1 cellular context compared by ENCODE assay signal in the genomic region with DNA sequence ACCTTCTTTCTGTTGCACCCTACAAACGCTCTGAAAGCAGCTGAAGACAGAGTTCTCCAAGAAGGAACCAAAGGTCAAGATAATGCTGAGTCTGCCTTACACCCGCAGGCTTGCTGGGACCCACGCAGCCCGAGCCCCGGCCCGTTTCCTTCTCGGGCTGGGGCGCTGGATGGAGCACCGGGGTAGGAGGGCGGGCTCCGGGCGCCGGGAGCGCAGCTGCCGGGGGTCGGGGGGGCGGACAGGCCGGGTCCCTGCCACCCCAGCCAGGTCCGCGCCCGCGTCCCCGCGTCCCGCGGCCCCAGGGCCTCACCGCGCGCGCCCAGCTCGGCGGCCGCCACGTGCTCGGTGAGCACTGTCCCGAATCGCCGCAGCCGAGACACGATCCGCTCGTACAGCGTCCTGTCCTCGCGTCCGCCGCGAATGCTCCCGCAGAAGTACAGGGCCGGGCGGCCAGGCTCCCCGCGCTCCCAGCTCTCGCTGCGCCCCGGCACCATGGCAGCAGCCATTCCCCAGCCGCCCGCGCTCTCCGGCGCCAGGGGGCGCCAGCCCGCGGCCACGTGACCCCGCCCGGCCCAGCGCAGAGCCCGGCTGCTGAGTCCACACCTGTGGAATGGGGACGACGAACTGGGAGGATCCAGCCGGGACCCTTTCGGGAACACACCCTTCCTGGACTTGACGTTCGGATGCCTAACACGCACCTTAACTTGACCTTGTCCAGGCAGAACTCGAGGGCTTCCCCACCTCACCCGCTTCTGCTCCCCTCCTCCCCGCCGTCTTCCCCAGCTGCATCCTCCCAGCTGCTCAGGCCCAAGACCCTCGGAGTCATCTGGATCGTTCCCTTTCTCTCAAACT.
TF ChIP-seq lines count a peak whose summit lies in the region.

A gene with protein sequence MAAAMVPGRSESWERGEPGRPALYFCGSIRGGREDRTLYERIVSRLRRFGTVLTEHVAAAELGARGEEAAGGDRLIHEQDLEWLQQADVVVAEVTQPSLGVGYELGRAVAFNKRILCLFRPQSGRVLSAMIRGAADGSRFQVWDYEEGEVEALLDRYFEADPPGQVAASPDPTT (minus strand): TSS at position 531 of the 852 bp plus-strand sequence. CDS start 25 bp downstream, at position 506.

TF ChIP-seq in K562, 482 proteins besides CTCF, POLR2A, EP300 and RAD21 (continued from another document and continues in another):
- TF ChIP-seq CBX3 (IDR thresholded peaks at IDR 0.05; ENCODE audit: borderline replicate concordance in 1 of 2, low read length in 2 of 2): peak in 1 of 2 experiments; percentile 30; a peak in 1 of 3 replicates
- TF ChIP-seq, protein P1, sequence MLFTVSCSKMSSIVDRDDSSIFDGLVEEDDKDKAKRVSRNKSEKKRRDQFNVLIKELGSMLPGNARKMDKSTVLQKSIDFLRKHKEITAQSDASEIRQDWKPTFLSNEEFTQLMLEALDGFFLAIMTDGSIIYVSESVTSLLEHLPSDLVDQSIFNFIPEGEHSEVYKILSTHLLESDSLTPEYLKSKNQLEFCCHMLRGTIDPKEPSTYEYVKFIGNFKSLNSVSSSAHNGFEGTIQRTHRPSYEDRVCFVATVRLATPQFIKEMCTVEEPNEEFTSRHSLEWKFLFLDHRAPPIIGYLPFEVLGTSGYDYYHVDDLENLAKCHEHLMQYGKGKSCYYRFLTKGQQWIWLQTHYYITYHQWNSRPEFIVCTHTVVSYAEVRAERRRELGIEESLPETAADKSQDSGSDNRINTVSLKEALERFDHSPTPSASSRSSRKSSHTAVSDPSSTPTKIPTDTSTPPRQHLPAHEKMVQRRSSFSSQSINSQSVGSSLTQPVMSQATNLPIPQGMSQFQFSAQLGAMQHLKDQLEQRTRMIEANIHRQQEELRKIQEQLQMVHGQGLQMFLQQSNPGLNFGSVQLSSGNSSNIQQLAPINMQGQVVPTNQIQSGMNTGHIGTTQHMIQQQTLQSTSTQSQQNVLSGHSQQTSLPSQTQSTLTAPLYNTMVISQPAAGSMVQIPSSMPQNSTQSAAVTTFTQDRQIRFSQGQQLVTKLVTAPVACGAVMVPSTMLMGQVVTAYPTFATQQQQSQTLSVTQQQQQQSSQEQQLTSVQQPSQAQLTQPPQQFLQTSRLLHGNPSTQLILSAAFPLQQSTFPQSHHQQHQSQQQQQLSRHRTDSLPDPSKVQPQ (CRISPR knock-in tag; IDR thresholded peaks at IDR 0.05; ENCODE audit: borderline replicate concordance): peak; percentile 58; the same call in 1 of the 2 replicates
- TF ChIP-seq, protein P2, sequence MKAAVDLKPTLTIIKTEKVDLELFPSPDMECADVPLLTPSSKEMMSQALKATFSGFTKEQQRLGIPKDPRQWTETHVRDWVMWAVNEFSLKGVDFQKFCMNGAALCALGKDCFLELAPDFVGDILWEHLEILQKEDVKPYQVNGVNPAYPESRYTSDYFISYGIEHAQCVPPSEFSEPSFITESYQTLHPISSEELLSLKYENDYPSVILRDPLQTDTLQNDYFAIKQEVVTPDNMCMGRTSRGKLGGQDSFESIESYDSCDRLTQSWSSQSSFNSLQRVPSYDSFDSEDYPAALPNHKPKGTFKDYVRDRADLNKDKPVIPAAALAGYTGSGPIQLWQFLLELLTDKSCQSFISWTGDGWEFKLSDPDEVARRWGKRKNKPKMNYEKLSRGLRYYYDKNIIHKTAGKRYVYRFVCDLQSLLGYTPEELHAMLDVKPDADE (conservative IDR thresholded peaks at IDR 0.05; ENCODE audit: control insufficient read depth, low read depth, low read length): peak; percentile 51; the same call in 1 of the 2 replicates
- TF ChIP-seq TBL1XR1 (IDR thresholded peaks at IDR 0.05; ENCODE audit: low read length in 2 of 2): no peak
- no peak for TF ChIP-seq MCM2 (IDR thresholded peaks at IDR 0.05; ENCODE audit: low read depth)
- no peak for TF ChIP-seq SPI1 (IDR thresholded peaks at IDR 0.05; ENCODE audit: borderline replicate concordance, low read depth, low read length)
- TF ChIP-seq, protein P3, sequence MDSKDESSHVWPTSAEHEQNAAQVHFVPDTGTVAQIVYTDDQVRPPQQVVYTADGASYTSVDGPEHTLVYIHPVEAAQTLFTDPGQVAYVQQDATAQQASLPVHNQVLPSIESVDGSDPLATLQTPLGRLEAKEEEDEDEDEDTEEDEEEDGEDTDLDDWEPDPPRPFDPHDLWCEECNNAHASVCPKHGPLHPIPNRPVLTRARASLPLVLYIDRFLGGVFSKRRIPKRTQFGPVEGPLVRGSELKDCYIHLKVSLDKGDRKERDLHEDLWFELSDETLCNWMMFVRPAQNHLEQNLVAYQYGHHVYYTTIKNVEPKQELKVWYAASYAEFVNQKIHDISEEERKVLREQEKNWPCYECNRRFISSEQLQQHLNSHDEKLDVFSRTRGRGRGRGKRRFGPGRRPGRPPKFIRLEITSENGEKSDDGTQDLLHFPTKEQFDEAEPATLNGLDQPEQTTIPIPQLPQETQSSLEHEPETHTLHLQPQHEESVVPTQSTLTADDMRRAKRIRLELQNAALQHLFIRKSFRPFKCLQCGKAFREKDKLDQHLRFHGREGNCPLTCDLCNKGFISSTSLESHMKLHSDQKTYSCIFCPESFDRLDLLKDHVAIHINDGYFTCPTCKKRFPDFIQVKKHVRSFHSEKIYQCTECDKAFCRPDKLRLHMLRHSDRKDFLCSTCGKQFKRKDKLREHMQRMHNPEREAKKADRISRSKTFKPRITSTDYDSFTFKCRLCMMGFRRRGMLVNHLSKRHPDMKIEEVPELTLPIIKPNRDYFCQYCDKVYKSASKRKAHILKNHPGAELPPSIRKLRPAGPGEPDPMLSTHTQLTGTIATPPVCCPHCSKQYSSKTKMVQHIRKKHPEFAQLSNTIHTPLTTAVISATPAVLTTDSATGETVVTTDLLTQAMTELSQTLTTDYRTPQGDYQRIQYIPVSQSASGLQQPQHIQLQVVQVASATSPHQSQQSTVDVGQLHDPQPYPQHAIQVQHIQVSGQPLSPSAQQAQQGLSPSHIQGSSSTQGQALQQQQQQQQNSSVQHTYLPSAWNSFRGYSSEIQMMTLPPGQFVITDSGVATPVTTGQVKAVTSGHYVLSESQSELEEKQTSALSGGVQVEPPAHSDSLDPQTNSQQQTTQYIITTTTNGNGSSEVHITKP (IDR thresholded peaks at IDR 0.05; ENCODE audit: partially characterized antibody): peak; percentile 22
- no peak for TF ChIP-seq ASH1L (IDR thresholded peaks at IDR 0.05; ENCODE audit: borderline replicate concordance, low read depth, partially characterized antibody)
- no peak for TF ChIP-seq ZNF57 (CRISPR knock-in tag; IDR thresholded peaks at IDR 0.05)
- TF ChIP-seq ZNF77 (CRISPR knock-in tag; IDR thresholded peaks at IDR 0.05): no peak
- peak; percentile 60 to 93; a peak in 1 of 4 replicates for TF ChIP-seq TEAD1 (CRISPR knock-in tag; IDR thresholded peaks at IDR 0.05)
- TF ChIP-seq, protein P4, sequence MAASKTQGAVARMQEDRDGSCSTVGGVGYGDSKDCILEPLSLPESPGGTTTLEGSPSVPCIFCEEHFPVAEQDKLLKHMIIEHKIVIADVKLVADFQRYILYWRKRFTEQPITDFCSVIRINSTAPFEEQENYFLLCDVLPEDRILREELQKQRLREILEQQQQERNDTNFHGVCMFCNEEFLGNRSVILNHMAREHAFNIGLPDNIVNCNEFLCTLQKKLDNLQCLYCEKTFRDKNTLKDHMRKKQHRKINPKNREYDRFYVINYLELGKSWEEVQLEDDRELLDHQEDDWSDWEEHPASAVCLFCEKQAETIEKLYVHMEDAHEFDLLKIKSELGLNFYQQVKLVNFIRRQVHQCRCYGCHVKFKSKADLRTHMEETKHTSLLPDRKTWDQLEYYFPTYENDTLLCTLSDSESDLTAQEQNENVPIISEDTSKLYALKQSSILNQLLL (CRISPR knock-in tag; IDR thresholded peaks at IDR 0.05; ENCODE audit: borderline replicate concordance): no peak
- TF ChIP-seq FOXM1 (IDR thresholded peaks at IDR 0.05; ENCODE audit: low read depth): no peak
- peak; percentile 91 for TF ChIP-seq FOXM1 (CRISPR knock-in tag; IDR thresholded peaks at IDR 0.05; ENCODE audit: low read depth)
- no peak for TF ChIP-seq ETV6 (IDR thresholded peaks at IDR 0.05; ENCODE audit: borderline replicate concordance in 1 of 2, low read depth in 2 of 2, low read length in 1 of 2)
- TF ChIP-seq ETV6 (CRISPR knock-in tag; IDR thresholded peaks at IDR 0.05; ENCODE audit: borderline replicate concordance): 0 out of 2 replicates have a peak, but pooled peaks have one; percentile 95
- TF ChIP-seq ZZZ3 (IDR thresholded peaks at IDR 0.05): no peak
- 0 out of 2 replicates have a peak, but pooled peaks have one; percentile 6 for TF ChIP-seq PTBP1 (IDR thresholded peaks at IDR 0.05; ENCODE audit: low read depth, low read length)
- TF ChIP-seq RB1 (IDR thresholded peaks at IDR 0.05; ENCODE audit: low read depth): peak; percentile 98
- no peak for TF ChIP-seq TRIM24 (IDR thresholded peaks at IDR 0.05)
- no peak; a peak in 2 of 4 replicates for TF ChIP-seq NRF1 (conservative IDR thresholded peaks at IDR 0.05 in 1 of 2, IDR thresholded peaks at IDR 0.05 in 1 of 2)
- no peak; the same call in 1 of the 2 replicates for TF ChIP-seq ZNF121 (CRISPR knock-in tag; conservative IDR thresholded peaks at IDR 0.05)
- TF ChIP-seq BACH1 (tag; IDR thresholded peaks at IDR 0.05): no peak
- TF ChIP-seq, protein P5, sequence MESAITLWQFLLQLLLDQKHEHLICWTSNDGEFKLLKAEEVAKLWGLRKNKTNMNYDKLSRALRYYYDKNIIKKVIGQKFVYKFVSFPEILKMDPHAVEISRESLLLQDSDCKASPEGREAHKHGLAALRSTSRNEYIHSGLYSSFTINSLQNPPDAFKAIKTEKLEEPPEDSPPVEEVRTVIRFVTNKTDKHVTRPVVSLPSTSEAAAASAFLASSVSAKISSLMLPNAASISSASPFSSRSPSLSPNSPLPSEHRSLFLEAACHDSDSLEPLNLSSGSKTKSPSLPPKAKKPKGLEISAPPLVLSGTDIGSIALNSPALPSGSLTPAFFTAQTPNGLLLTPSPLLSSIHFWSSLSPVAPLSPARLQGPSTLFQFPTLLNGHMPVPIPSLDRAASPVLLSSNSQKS (CRISPR knock-in tag; IDR thresholded peaks at IDR 0.05): no peak
- no peak for TF ChIP-seq PHF21A (IDR thresholded peaks at IDR 0.05; ENCODE audit: borderline replicate concordance, low read depth)
- TF ChIP-seq GATAD2A (IDR thresholded peaks at IDR 0.05): peak; percentile 70
- TF ChIP-seq NR1H2 (CRISPR knock-in tag; IDR thresholded peaks at IDR 0.05): 0 out of 2 replicates have a peak, but pooled peaks have one; percentile 79
- TF ChIP-seq MIER1 (IDR thresholded peaks at IDR 0.05; ENCODE audit: low read depth): no peak
- TF ChIP-seq, protein P6, sequence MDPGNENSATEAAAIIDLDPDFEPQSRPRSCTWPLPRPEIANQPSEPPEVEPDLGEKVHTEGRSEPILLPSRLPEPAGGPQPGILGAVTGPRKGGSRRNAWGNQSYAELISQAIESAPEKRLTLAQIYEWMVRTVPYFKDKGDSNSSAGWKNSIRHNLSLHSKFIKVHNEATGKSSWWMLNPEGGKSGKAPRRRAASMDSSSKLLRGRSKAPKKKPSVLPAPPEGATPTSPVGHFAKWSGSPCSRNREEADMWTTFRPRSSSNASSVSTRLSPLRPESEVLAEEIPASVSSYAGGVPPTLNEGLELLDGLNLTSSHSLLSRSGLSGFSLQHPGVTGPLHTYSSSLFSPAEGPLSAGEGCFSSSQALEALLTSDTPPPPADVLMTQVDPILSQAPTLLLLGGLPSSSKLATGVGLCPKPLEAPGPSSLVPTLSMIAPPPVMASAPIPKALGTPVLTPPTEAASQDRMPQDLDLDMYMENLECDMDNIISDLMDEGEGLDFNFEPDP (CRISPR knock-in tag; IDR thresholded peaks at IDR 0.05): no peak
- peak; percentile 81 for TF ChIP-seq HNRNPL (IDR thresholded peaks at IDR 0.05; ENCODE audit: low read depth, low read length)
- TF ChIP-seq, protein P7, sequence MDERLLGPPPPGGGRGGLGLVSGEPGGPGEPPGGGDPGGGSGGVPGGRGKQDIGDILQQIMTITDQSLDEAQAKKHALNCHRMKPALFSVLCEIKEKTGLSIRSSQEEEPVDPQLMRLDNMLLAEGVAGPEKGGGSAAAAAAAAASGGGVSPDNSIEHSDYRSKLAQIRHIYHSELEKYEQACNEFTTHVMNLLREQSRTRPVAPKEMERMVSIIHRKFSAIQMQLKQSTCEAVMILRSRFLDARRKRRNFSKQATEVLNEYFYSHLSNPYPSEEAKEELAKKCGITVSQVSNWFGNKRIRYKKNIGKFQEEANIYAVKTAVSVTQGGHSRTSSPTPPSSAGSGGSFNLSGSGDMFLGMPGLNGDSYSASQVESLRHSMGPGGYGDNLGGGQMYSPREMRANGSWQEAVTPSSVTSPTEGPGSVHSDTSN (CRISPR knock-in tag; IDR thresholded peaks at IDR 0.05; ENCODE audit: low read depth): no peak
- TF ChIP-seq, protein P7 (tag; conservative IDR thresholded peaks at IDR 0.05; ENCODE audit: low read depth): no peak
- 0 out of 2 replicates have a peak, but pooled peaks have one; percentile 8 for TF ChIP-seq POLR2H (tag; IDR thresholded peaks at IDR 0.05; ENCODE audit: low read depth)
- TF ChIP-seq ZNF586 (CRISPR knock-in tag; conservative IDR thresholded peaks at IDR 0.05): no peak
- peak; percentile 48; the same call in 1 of the 2 replicates for TF ChIP-seq KLF13 (tag; IDR thresholded peaks at IDR 0.05; ENCODE audit: borderline replicate concordance, low read depth)
- no peak for TF ChIP-seq CBX8 (IDR thresholded peaks at IDR 0.05; ENCODE audit: borderline replicate concordance, extremely low read depth, low read depth, low read length, poor library complexity, severe bottlenecking)
- peak; percentile 86 for TF ChIP-seq TBP (optimal IDR thresholded peaks at IDR 0.05; ENCODE audit: low read depth, low read length)
- TF ChIP-seq ETV5 (CRISPR knock-in tag; IDR thresholded peaks at IDR 0.05; ENCODE audit: low read depth): peak; percentile 68; the same call in 1 of the 2 replicates
- TF ChIP-seq NBN (IDR thresholded peaks at IDR 0.05; ENCODE audit: low read depth): no peak
- TF ChIP-seq ZFX (CRISPR knock-in tag; IDR thresholded peaks at IDR 0.05): peak; percentile 93
- no peak for TF ChIP-seq ETV1 (tag; conservative IDR thresholded peaks at IDR 0.05; ENCODE audit: low read depth)
- TF ChIP-seq ZNF12 (CRISPR knock-in tag; IDR thresholded peaks at IDR 0.05): peak; percentile 52; the same call in 1 of the 2 replicates
